6 cellular contexts compared by ENCODE assay signal in genomic region chr22:19609753-19610152, GRCh38.
DNase-seq lines count a peak whose midpoint lies in the region; TF ChIP-seq lines count a peak whose summit lies in the region.
"Not testable (repeated sequence)": the region's sequence is repeated elsewhere in the genome, so short reads cannot be mapped to it uniquely, and the experiment has no call there.

No MANE protein-coding gene starts in this region.

- H3K9me2 ChIP-seq in Karpas-422 (replicated peaks; ENCODE audit: insufficient read depth, low read length), result not testable (repeated sequence)

- not testable (repeated sequence) for H3K4me3 ChIP-seq in BLaER1; OCI-LY3 (ENCODE audit: low read length)
- H3K4me3 ChIP-seq in Karpas-422 (ENCODE audit: low read length), result peak overlapping the region; percentile 43

- not testable (repeated sequence) for H3K9me3 ChIP-seq in BLaER1; Karpas-422 (ENCODE audit: low read length); OCI-LY3 (ENCODE audit: insufficient read depth, low read length)

- not testable (repeated sequence) for H3K4me3 Mint-ChIP-seq in chondrocyte (ENCODE audit: unreplicated experiment)

- H4K20me1 ChIP-seq in BLaER1; Karpas-422 (ENCODE audit: insufficient read depth, low read depth, low read length); OCI-LY3 (ENCODE audit: insufficient read depth, low read length): not testable (repeated sequence)

- H3K4me1 Mint-ChIP-seq in chondrocyte (ENCODE audit: low read depth), result not testable (repeated sequence)

- H3K4me2 ChIP-seq in BLaER1, result peak overlapping the region; percentile 94
- H3K4me2 ChIP-seq in Karpas-422 (ENCODE audit: low read depth, low read length, poor library complexity, severe bottlenecking), result peak overlapping the region; percentile 64
- peak overlapping the region; percentile 83; the same call in 1 of the 2 replicates for H3K4me2 ChIP-seq in OCI-LY3 (ENCODE audit: low read length)

- not testable (repeated sequence) for H3K9ac ChIP-seq in BLaER1; OCI-LY3 (ENCODE audit: low read length)
- peak overlapping the region; percentile 70 for H3K9ac ChIP-seq in Karpas-422 (ENCODE audit: low read length)

- H3K79me2 ChIP-seq in Karpas-422 (ENCODE audit: low read length); OCI-LY3 (ENCODE audit: low read length): not testable (repeated sequence)

- not testable (repeated sequence) for H3K27ac ChIP-seq in BLaER1; OCI-LY3 (ENCODE audit: low read length)
- H3K27ac ChIP-seq in Karpas-422 (ENCODE audit: low read length) (peak overlapping the region; percentile 94), VCaP (peak overlapping the region; percentile 99)

- H3K27me3 ChIP-seq in BLaER1; Karpas-422 (ENCODE audit: low read length): not testable (repeated sequence)
- H3K27me3 ChIP-seq in OCI-LY3 (ENCODE audit: low read depth, low read length), result peaks cover 26% of the 10 kb centered on the region

- not testable (repeated sequence) for H3K36me3 ChIP-seq in BLaER1; Karpas-422 (ENCODE audit: insufficient read depth, low read length); OCI-LY3 (replicated peaks; ENCODE audit: low read depth, low read length)

- not testable (repeated sequence) for H3K36me3 Mint-ChIP-seq in chondrocyte (ENCODE audit: low read depth)

- H3K27me3 Mint-ChIP-seq in chondrocyte (ENCODE audit: low read depth), result peaks cover 31% of the 10 kb centered on the region

- H3K27ac Mint-ChIP-seq in chondrocyte (ENCODE audit: unreplicated experiment), result not testable (repeated sequence)

- peak; percentile 90 for DNase-seq in Karpas-422
- peak; percentile 43 for DNase-seq in activated CD8-positive, alpha-beta memory T cell treated with anti-CD3 and anti-CD28 coated beads, Interleukin-2, amount 50 U/mL, for 48 hours
- peak; percentile 7 for DNase-seq in chondrocyte (ENCODE audit: low spot score)

- H3K9me3 Mint-ChIP-seq in chondrocyte (ENCODE audit: low read depth), result not testable (repeated sequence)

- H3K4me1 ChIP-seq in BLaER1 (peaks cover 76% of the 10 kb centered on the region), Karpas-422 (ENCODE audit: low read length) (peaks cover 77% of the 10 kb centered on the region), OCI-LY3 (ENCODE audit: low read length) (peaks cover 50% of the 10 kb centered on the region)

- not testable (repeated sequence) for TF ChIP-seq CTCF in OCI-LY3 (IDR thresholded peaks at IDR 0.05; ENCODE audit: low read depth, low read length); VCaP (conservative IDR thresholded peaks at IDR 0.05); chondrocyte (IDR thresholded peaks at IDR 0.05)

- not testable (repeated sequence) for H2AFZ ChIP-seq in Karpas-422 (ENCODE audit: low read length); OCI-LY3 (ENCODE audit: low read depth, low read length)

Comparison
In these comparisons a context has a peak if more than half of its experiments do, and no peak if none do; other contexts are left out.
1. DNase-seq: peak in every context shown above with its lines; median percentile 90 in Karpas-422; 43 in activated CD8-positive, alpha-beta memory T cell treated with anti-CD3 and anti-CD28 coated beads, Interleukin-2, amount 50 U/mL, for 48 hours; 7 in chondrocyte.